Comparison of ENCODE assay signal across 1 cellular context in genomic region chr16:29784901-29785500, GRCh38.
TF ChIP-seq lines count a peak whose summit lies in the region.

No MANE protein-coding gene starts in this region.

TF ChIP-seq in K562, 482 proteins besides CTCF, POLR2A, EP300 and RAD21 (continued from another document and continues in another):
- TF ChIP-seq UBTF (IDR thresholded peaks at IDR 0.05; ENCODE audit: borderline replicate concordance in 1 of 2, low read depth in 2 of 2, low read length in 2 of 2) (peak in 1 of 2 experiments; percentile 84; a peak in 2 of 4 replicates), ZNF165 (CRISPR knock-in tag; IDR thresholded peaks at IDR 0.05; ENCODE audit: borderline replicate concordance) (no peak), ZNF354B (CRISPR knock-in tag; IDR thresholded peaks at IDR 0.05) (no peak), MAFF (IDR thresholded peaks at IDR 0.05; ENCODE audit: low read length) (no peak), EP400 (IDR thresholded peaks at IDR 0.05) (no peak), RCOR1 (IDR thresholded peaks at IDR 0.05; ENCODE audit: borderline replicate concordance in 1 of 2, low read depth in 2 of 2, low read length in 2 of 2) (peak in 1 of 2 experiments; percentile 17; a peak in 1 of 4 replicates), TRIM24 (IDR thresholded peaks at IDR 0.05) (peak in 1 of 2 experiments; percentile 67; a peak in 2 of 4 replicates), MIER1 (IDR thresholded peaks at IDR 0.05; ENCODE audit: low read depth) (0 out of 2 replicates have a peak, but pooled peaks have one; percentile 30), CHD7 (IDR thresholded peaks at IDR 0.05; ENCODE audit: low read depth, low read length) (no peak), HCFC1 (IDR thresholded peaks at IDR 0.05; ENCODE audit: low read depth, low read length) (0 out of 2 replicates have a peak, but pooled peaks have one; percentile 29), TRIM28 (IDR thresholded peaks at IDR 0.05) (peak; percentile 84; the same call in 1 of the 2 replicates), CREB1 (IDR thresholded peaks at IDR 0.05) (no peak; the same call in 1 of the 2 replicates), CREB1 (CRISPR knock-in tag; IDR thresholded peaks at IDR 0.05) (peak; percentile 69), ZNF507 (tag; conservative IDR thresholded peaks at IDR 0.05) (no peak), SREBF2 (CRISPR knock-in tag; IDR thresholded peaks at IDR 0.05) (no peak), CLOCK (CRISPR knock-in tag; IDR thresholded peaks at IDR 0.05; ENCODE audit: borderline replicate concordance) (no peak), CGGBP1 (CRISPR knock-in tag; IDR thresholded peaks at IDR 0.05) (no peak), MBD1 (CRISPR knock-in tag; IDR thresholded peaks at IDR 0.05) (peak; percentile 65; the same call in 1 of the 2 replicates), HMBOX1 (IDR thresholded peaks at IDR 0.05) (no peak), ADNP (tag; IDR thresholded peaks at IDR 0.05) (0 out of 2 replicates have a peak, but pooled peaks have one; percentile 29), ARHGAP35 (IDR thresholded peaks at IDR 0.05; ENCODE audit: partially characterized antibody) (no peak), E2F6 (IDR thresholded peaks at IDR 0.05; ENCODE audit: borderline replicate concordance in 1 of 2, extremely low read depth in 1 of 2, insufficient read depth in 1 of 2, insufficient read length in 1 of 2, low read depth in 1 of 2, low read length in 1 of 2, poor library complexity in 1 of 2, severe bottlenecking in 1 of 2) (peak in 1 of 2 experiments; percentile 52), PHF21A (IDR thresholded peaks at IDR 0.05; ENCODE audit: borderline replicate concordance, low read depth) (no peak), ID3 (CRISPR knock-in tag; IDR thresholded peaks at IDR 0.05) (no peak), ID3 (tag; IDR thresholded peaks at IDR 0.05) (peak; percentile 58; the same call in 1 of the 2 replicates), ZBTB11 (CRISPR knock-in tag; IDR thresholded peaks at IDR 0.05) (no peak), CSDE1 (IDR thresholded peaks at IDR 0.05) (no peak)
